In the genomic region with DNA sequence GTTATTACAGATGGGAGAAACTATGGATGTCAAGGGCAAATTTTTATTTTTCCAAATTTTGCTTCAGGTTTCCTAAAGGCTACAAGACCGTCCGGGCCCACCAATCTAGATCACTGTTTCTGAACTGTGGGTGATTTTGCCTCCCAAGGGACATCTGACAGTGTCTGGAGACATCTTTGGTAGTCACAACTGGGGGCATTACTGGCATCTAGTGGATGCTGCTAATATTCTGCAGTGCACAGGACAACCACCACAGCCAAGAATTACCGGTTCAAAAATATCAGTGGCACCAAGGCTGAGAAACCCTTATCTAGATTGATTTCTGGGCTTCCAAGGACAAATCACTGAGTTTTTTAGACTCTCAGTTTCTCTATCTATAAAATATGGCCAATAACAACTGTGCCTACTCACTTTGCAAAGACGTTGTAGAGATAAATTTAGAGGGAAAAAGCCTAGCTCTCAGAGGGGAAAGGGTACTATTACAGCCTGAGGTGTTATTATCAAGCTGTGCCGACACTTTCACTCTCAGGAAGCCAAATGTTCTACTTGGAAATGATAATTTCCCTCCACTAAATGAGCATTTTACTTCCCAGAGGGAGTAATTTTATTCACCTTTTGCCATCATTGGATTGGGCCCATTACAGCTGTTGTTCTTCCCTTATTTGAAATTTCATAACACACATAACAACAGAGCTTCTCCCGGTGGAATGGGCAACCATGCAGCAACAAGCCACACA, we compare ENCODE assay signal across 1 cellular context.
TF ChIP-seq lines count a peak whose summit lies in the region.

No MANE protein-coding gene starts in this region.

TF ChIP-seq in H1, 55 proteins besides CTCF, POLR2A, EP300 and RAD21 (continued from another document):
- no peak for TF ChIP-seq SAP30 (IDR thresholded peaks at IDR 0.05; ENCODE audit: insufficient read depth, insufficient replicate concordance, low read length)
- TF ChIP-seq BACH1 (IDR thresholded peaks at IDR 0.05; ENCODE audit: low read length) = no peak
- no peak for TF ChIP-seq POU5F1 (IDR thresholded peaks at IDR 0.05; ENCODE audit: low read depth, low read length)
- no peak for TF ChIP-seq TCF12 (IDR thresholded peaks at IDR 0.05; ENCODE audit: low read depth, low read length)
- TF ChIP-seq CHD1 (IDR thresholded peaks at IDR 0.05; ENCODE audit: low read depth, low read length) = no peak
